In the genomic region with DNA sequence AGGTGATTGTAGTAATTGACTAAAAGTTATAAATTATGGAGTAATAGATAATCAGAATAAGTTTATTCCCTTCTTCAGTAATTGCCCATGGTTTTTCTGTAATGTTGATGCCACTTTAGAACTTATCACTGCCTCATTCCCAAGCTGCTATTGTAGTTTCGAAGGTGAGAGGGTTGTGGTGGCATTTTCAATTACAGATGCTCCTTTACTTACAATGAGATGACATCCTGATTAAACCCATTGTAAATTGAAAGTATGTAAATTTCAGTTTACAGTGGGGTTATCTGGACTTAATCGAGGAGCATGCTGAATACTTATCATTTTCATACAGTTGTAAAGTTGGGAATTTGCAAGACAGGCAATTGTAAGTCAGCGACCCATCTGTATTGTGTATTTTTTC, we compare ENCODE assay signal across 2 cellular contexts.
TF ChIP-seq lines count a peak whose summit lies in the region.

No MANE protein-coding gene starts in this region.

TF ChIP-seq in A549, 52 proteins besides CTCF, POLR2A, EP300 and RAD21 (continued from another document):
- TF ChIP-seq, protein P1, sequence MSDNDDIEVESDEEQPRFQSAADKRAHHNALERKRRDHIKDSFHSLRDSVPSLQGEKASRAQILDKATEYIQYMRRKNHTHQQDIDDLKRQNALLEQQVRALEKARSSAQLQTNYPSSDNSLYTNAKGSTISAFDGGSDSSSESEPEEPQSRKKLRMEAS (IDR thresholded peaks at IDR 0.05): no peak
- TF ChIP-seq RCOR1 (IDR thresholded peaks at IDR 0.05; ENCODE audit: low read depth, low read length) (no peak), ZFP36 (IDR thresholded peaks at IDR 0.05; ENCODE audit: borderline replicate concordance, partially characterized antibody) (no peak), GATA3 (IDR thresholded peaks at IDR 0.05; ENCODE audit: borderline replicate concordance) (no peak)

TF ChIP-seq in HEK293, 187 proteins besides CTCF, POLR2A, EP300 and RAD21 (continued from another document):
- TF ChIP-seq, protein P2, sequence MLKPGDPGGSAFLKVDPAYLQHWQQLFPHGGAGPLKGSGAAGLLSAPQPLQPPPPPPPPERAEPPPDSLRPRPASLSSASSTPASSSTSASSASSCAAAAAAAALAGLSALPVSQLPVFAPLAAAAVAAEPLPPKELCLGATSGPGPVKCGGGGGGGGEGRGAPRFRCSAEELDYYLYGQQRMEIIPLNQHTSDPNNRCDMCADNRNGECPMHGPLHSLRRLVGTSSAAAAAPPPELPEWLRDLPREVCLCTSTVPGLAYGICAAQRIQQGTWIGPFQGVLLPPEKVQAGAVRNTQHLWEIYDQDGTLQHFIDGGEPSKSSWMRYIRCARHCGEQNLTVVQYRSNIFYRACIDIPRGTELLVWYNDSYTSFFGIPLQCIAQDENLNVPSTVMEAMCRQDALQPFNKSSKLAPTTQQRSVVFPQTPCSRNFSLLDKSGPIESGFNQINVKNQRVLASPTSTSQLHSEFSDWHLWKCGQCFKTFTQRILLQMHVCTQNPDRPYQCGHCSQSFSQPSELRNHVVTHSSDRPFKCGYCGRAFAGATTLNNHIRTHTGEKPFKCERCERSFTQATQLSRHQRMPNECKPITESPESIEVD (tag by site-specific recombination; IDR thresholded peaks at IDR 0.05): peak; percentile 49; the same call in 1 of the 2 replicates
